Comparison of ENCODE assay signal across 17 cellular contexts in the genomic region with DNA sequence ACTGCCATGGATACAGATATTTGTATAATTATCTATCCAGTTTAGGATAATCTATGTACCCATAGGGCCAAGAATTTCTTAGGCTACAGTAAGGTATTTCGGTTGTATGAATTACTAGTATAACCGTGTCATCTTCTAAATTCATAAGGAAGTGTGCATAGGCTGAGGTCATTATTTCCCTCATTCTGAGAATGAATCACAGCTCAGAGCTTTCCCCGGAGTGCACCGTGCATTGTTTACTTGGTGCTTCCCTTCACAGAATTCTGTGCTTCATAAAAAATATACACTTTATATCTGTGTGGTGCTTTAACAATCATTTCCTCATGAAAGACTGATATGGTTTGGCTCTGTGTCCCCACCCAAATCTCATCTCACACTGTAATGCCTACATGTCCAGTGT.
DNase-seq lines count a peak whose midpoint lies in the region; ATAC-seq and TF ChIP-seq lines count a peak whose summit lies in the region.
"Had no signal": no experiment of that assay in that cellular context is flagged by ENCODE, and none has a peak within 500 bp of the region (broad histone marks: within the 10 kb centered on the region; RNA-seq: fewer than 3 reads in every experiment).

No MANE protein-coding gene starts in this region.

- H3K36me3 Mint-ChIP-seq in type B pancreatic cell: no peaks in the 10 kb centered on the region
- H3K36me3 Mint-ChIP-seq: CD4-positive, CD25-positive, alpha-beta regulatory T cell had no signal

- no peak overlapping the region for H3K27ac Mint-ChIP-seq in type B pancreatic cell
- H3K27ac Mint-ChIP-seq: CD4-positive, CD25-positive, alpha-beta regulatory T cell; H9 had no signal

- no peaks in the 10 kb centered on the region for H3K4me1 Mint-ChIP-seq in type B pancreatic cell (ENCODE audit: unreplicated experiment)
- H3K4me1 Mint-ChIP-seq: CD4-positive, CD25-positive, alpha-beta regulatory T cell; H9 had no signal

- DNase-seq in HPDE6-E6E7 (ENCODE audit: extremely low spot score) (peak; percentile 41), astrocyte of the spinal cord (ENCODE audit: low read depth, low spot score) (peak; percentile 27), epithelial cell of esophagus (ENCODE audit: low read depth) (peak; percentile 58), iris pigment epithelial cell (ENCODE audit: low read depth) (peak; percentile 18), coronary artery (ENCODE audit: low spot score) (no peak), type B pancreatic cell (ENCODE audit: extremely low spot score, unreplicated experiment) (no peak), cortex of kidney (lab: John Stamatoyannopoulos, UW) (no peak)
- DNase-seq: 8988T; AML-193; Calu3; CD4-positive, CD25-positive, alpha-beta regulatory T cell; DMS 273 treated with DMSO at 0.1 percent for 48 hours; DMS79; GOT3; H9 had no signal

- no peak overlapping the region for H3K4me3 ChIP-seq in astrocyte of the spinal cord (ENCODE audit: low read depth, low read length)
- no peak overlapping the region for H3K4me3 ChIP-seq in epithelial cell of esophagus (ENCODE audit: low read length)
- no peak overlapping the region for H3K4me3 ChIP-seq in coronary artery
- H3K4me3 ChIP-seq: BLaER1 treated with 17β-estradiol and CSF1 and Interleukin-3, amounts not matched to agents 10 nM and 100 nM had no signal

- TF ChIP-seq CTCF in astrocyte of the spinal cord (IDR thresholded peaks at IDR 0.05; ENCODE audit: low read depth, low read length): no peak
- no peak for TF ChIP-seq CTCF in epithelial cell of esophagus (IDR thresholded peaks at IDR 0.05; ENCODE audit: insufficient read depth, low read depth, low read length, missing control alignments)
- TF ChIP-seq CTCF in coronary artery (IDR thresholded peaks at IDR 0.05): no peak
- no peak for TF ChIP-seq CTCF in type B pancreatic cell (conservative IDR thresholded peaks at IDR 0.05)

- H3K27ac ChIP-seq in coronary artery: no peak overlapping the region
- H3K27ac ChIP-seq: BLaER1 treated with 17β-estradiol and CSF1 and Interleukin-3, amounts not matched to agents 10 nM and 100 nM had no signal

- no peak overlapping the region for H3K4me3 Mint-ChIP-seq in type B pancreatic cell
- H3K4me3 Mint-ChIP-seq: CD4-positive, CD25-positive, alpha-beta regulatory T cell; H9 had no signal

- H3K27me3 Mint-ChIP-seq in type B pancreatic cell: peaks cover 12% of the 10 kb centered on the region
- H3K27me3 Mint-ChIP-seq: CD4-positive, CD25-positive, alpha-beta regulatory T cell had no signal

- in situ Hi-C loops in astrocyte of the spinal cord (cut with HindIII; ENCODE audit: low sequenced_read_pairs): no loop called here

- H3K9me3 Mint-ChIP-seq in type B pancreatic cell: no peaks in the 10 kb centered on the region

- no peak for ATAC-seq in GM18517 (IDR thresholded peaks at IDR 0.05; ENCODE audit: unreplicated experiment)

Comparison
In these comparisons a context has a peak if more than half of its experiments do, and no peak if none do; other contexts are left out.
1. DNase-seq: peak in HPDE6-E6E7 (single experiment), astrocyte of the spinal cord (single experiment), epithelial cell of esophagus (single experiment) and iris pigment epithelial cell (single experiment); none in coronary artery (single experiment), type B pancreatic cell (single experiment) and cortex of kidney (single experiment).